In the genomic region with DNA sequence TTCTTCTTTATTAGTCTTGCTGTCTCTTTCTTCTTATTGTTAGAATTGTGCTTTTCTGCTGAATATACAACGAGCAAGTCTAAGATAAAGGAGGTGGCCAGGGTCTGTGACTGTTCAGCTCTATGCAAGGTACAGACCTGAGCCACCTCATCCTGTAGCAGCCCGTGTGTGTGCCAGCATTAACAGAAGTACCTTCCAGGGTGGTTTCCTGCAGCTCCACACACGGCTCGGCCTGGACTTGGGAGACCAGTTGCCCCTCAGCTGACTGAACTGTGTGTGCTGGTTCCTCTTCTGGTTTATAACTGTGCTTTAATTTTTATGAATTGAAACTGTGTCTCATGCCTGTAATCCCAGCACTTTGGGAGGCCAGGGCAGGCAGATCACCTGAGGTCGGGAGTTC, we compare ENCODE assay signal across 33 cellular contexts.
DNase-seq lines count a peak whose midpoint lies in the region; ATAC-seq and TF ChIP-seq lines count a peak whose summit lies in the region.
"Had no signal": no experiment of that assay in that cellular context is flagged by ENCODE, and none has a peak within 500 bp of the region (broad histone marks: within the 10 kb centered on the region; RNA-seq: fewer than 3 reads in every experiment).

No MANE protein-coding gene starts in this region.

- no peaks in the 10 kb centered on the region for H3K27me3 Mint-ChIP-seq in progenitor cell of endocrine pancreas
- H3K27me3 Mint-ChIP-seq: B cell; CD4-positive, alpha-beta memory T cell; CD4-positive, alpha-beta T cell; CD4-positive, CD25-positive, alpha-beta regulatory T cell had no signal

- intact Hi-C loops in esophagus muscularis mucosa (cut with DNase I): no loop called here

- no peak overlapping the region for H3K9ac ChIP-seq in neuronal stem cell (ENCODE audit: low read depth, low read length, poor library complexity)
- H3K9ac ChIP-seq: BLaER1; BLaER1 treated with 17β-estradiol and CSF1 and Interleukin-3, amounts not matched to agents 10 nM and 100 nM had no signal

- TF ChIP-seq POLR2A in esophagus muscularis mucosa (IDR thresholded peaks at IDR 0.05; ENCODE audit: low read depth): no peak

- H3K9me3 ChIP-seq in esophagus muscularis mucosa (no peaks in the 10 kb centered on the region), neuronal stem cell (replicated peaks in 1 of 2; ENCODE audit: control insufficient read depth in 2 of 2, insufficient read depth in 1 of 2, low read depth in 1 of 2, low read length in 2 of 2) (no peaks in the 10 kb centered on the region)
- H3K9me3 ChIP-seq: A549; BE2C; BLaER1; BLaER1 treated with 17β-estradiol and CSF1 and Interleukin-3, amounts not matched to agents 10 nM and 100 nM; Caco-2 had no signal

- H3K14ac ChIP-seq in neuronal stem cell (ENCODE audit: low read length): no peak overlapping the region

- H3K27ac Mint-ChIP-seq in progenitor cell of endocrine pancreas: peak overlapping the region; percentile 83
- H3K27ac Mint-ChIP-seq: B cell; CD14-positive monocyte; CD4-positive, alpha-beta memory T cell; CD4-positive, alpha-beta T cell; CD4-positive, CD25-positive, alpha-beta regulatory T cell; CD8-positive, alpha-beta memory T cell; CD8-positive, alpha-beta T cell had no signal

- H2BK12ac ChIP-seq in neuronal stem cell (ENCODE audit: low read length): no peak overlapping the region

- no peak overlapping the region for H3K23ac ChIP-seq in neuronal stem cell (ENCODE audit: low read depth, low read length, poor library complexity)

- H3K27me3 ChIP-seq in esophagus muscularis mucosa (no peaks in the 10 kb centered on the region), neuronal stem cell (ENCODE audit: control insufficient read depth in 3 of 3, insufficient read depth in 3 of 3, low read depth in 1 of 3, low read length in 3 of 3) (no peaks in the 10 kb centered on the region)
- H3K27me3 ChIP-seq: BE2C; BLaER1; BLaER1 treated with 17β-estradiol and CSF1 and Interleukin-3, amounts not matched to agents 10 nM and 100 nM had no signal

- 91% methylated on average over 5 of the region's 5 CpGs for WGBS in esophagus muscularis mucosa
- WGBS in neuronal stem cell (ENCODE audit: extremely low coverage in 2 of 2, insufficient read length in 2 of 2, insufficient replicate concordance in 1 of 2), 2 donors: no CpG with 5 or more reads among the region's 5 CpGs

- peaks cover 4% of the 10 kb centered on the region for H3K9me3 Mint-ChIP-seq in progenitor cell of endocrine pancreas (ENCODE audit: low read depth)

- no peak overlapping the region for H2AK5ac ChIP-seq in neuronal stem cell (ENCODE audit: low read depth, low read length)

- H3K18ac ChIP-seq in neuronal stem cell (ENCODE audit: low read length): peak overlapping the region; percentile 15

- H3K79me1 ChIP-seq in neuronal stem cell (ENCODE audit: low read depth, low read length): peaks cover 2% of the 10 kb centered on the region

- H3K4me3 ChIP-seq in esophagus muscularis mucosa: no peak overlapping the region
- no peak overlapping the region for H3K4me3 ChIP-seq in neuronal stem cell (ENCODE audit: low read length in 2 of 2)
- H3K4me3 ChIP-seq: A549; BLaER1; BLaER1 treated with 17β-estradiol and CSF1 and Interleukin-3, amounts not matched to agents 10 nM and 100 nM had no signal

- no peak overlapping the region for H2BK15ac ChIP-seq in neuronal stem cell (ENCODE audit: low read length)

- TF ChIP-seq EP300 in esophagus muscularis mucosa (IDR thresholded peaks at IDR 0.05): no peak

- H2AFZ ChIP-seq in neuronal stem cell (ENCODE audit: low read length): no peak overlapping the region

- H2BK5ac ChIP-seq in neuronal stem cell (ENCODE audit: low read length): no peak overlapping the region

- DNase-seq in esophagus muscularis mucosa (ENCODE audit: extremely low spot score) (peak; percentile 82), neuronal stem cell (ENCODE audit: low spot score) (no peak), progenitor cell of endocrine pancreas (ENCODE audit: low spot score, unreplicated experiment) (no peak), middle frontal gyrus (ENCODE audit: extremely low spot score, low spot score) (no peak), RPMI8226 (no peak)
- DNase-seq: 8988T; ACHN; AML-193; BE2C; C1 segment of cervical spinal cord; Caco-2; Calu3; CD4-positive, alpha-beta memory T cell; CD4-positive, alpha-beta T cell; CD4-positive, CD25-positive, alpha-beta regulatory T cell; CD8-positive, alpha-beta memory T cell; CD8-positive, alpha-beta T cell; COR-L47; DMS 273 treated with DMSO at 0.1 percent for 48 hours; DMS153; DMS53; DMS79; DMS79 treated with DMSO at 0.1 percent for 48 hours; DND-41; EL had no signal

- H3K27ac ChIP-seq in esophagus muscularis mucosa (replicated peaks in 1 of 4) (no peak overlapping the region), neuronal stem cell (replicated peaks; ENCODE audit: low read length) (no peak overlapping the region)
- H3K27ac ChIP-seq: 22Rv1; A549; BLaER1; BLaER1 treated with 17β-estradiol and CSF1 and Interleukin-3, amounts not matched to agents 10 nM and 100 nM; C4-2B had no signal

- H3K4me1 Mint-ChIP-seq in progenitor cell of endocrine pancreas (ENCODE audit: low read depth): peaks cover 12% of the 10 kb centered on the region
- H3K4me1 Mint-ChIP-seq: B cell; CD14-positive monocyte; CD4-positive, alpha-beta memory T cell; CD4-positive, CD25-positive, alpha-beta regulatory T cell; CD8-positive, alpha-beta memory T cell had no signal

- H2BK120ac ChIP-seq in neuronal stem cell (ENCODE audit: low read depth, low read length): no peak overlapping the region

- peaks cover 3% of the 10 kb centered on the region for H3K36me3 Mint-ChIP-seq in progenitor cell of endocrine pancreas (ENCODE audit: insufficient read depth)
- H3K36me3 Mint-ChIP-seq: CD14-positive monocyte; CD4-positive, alpha-beta memory T cell; CD4-positive, CD25-positive, alpha-beta regulatory T cell; CD8-positive, alpha-beta memory T cell; CD8-positive, alpha-beta T cell had no signal

- no peak overlapping the region for H3K4me3 Mint-ChIP-seq in progenitor cell of endocrine pancreas (ENCODE audit: low read depth)
- H3K4me3 Mint-ChIP-seq: B cell; CD14-positive monocyte; CD4-positive, alpha-beta memory T cell; CD4-positive, alpha-beta T cell; CD4-positive, CD25-positive, alpha-beta regulatory T cell; CD8-positive, alpha-beta memory T cell; CD8-positive, alpha-beta T cell had no signal

- TF ChIP-seq CTCF in esophagus muscularis mucosa (IDR thresholded peaks at IDR 0.05): no peak
- TF ChIP-seq CTCF in progenitor cell of endocrine pancreas (IDR thresholded peaks at IDR 0.05; ENCODE audit: unreplicated experiment): no peak

- no peak overlapping the region for H4K91ac ChIP-seq in neuronal stem cell (ENCODE audit: low read depth, low read length, poor library complexity)

- H3K4me2 ChIP-seq in neuronal stem cell (ENCODE audit: insufficient read depth, low read length, poor library complexity, severe bottlenecking): no peak overlapping the region
- H3K4me2 ChIP-seq: A549; BLaER1; BLaER1 treated with 17β-estradiol and CSF1 and Interleukin-3, amounts not matched to agents 10 nM and 100 nM had no signal

- H4K8ac ChIP-seq in neuronal stem cell (ENCODE audit: low read depth, low read length): no peak overlapping the region

- H3K4me1 ChIP-seq in esophagus muscularis mucosa: peaks cover 15 to 44% (median 26%) of the 10 kb centered on the region in 4 donors
- peaks cover 5 to 7% of the 10 kb centered on the region in 2 donors for H3K4me1 ChIP-seq in neuronal stem cell (ENCODE audit: control insufficient read depth in 2 of 2, insufficient read depth in 1 of 2, low read depth in 1 of 2, low read length in 2 of 2)
- H3K4me1 ChIP-seq: A549; BLaER1; BLaER1 treated with 17β-estradiol and CSF1 and Interleukin-3, amounts not matched to agents 10 nM and 100 nM; Caco-2 had no signal

- H3K36me3 ChIP-seq in esophagus muscularis mucosa (no peaks in the 10 kb centered on the region), neuronal stem cell (replicated peaks in 1 of 2; ENCODE audit: control insufficient read depth in 2 of 2, insufficient read depth in 2 of 2, low read length in 2 of 2) (no peaks in the 10 kb centered on the region)
- H3K36me3 ChIP-seq: BE2C; BLaER1; BLaER1 treated with 17β-estradiol and CSF1 and Interleukin-3, amounts not matched to agents 10 nM and 100 nM had no signal

- no peak overlapping the region for H3K4ac ChIP-seq in neuronal stem cell (ENCODE audit: low read length)

- no peak for ATAC-seq in esophagus mucosa
- ATAC-seq: A549; CD8-positive, alpha-beta T cell had no signal
